19 cellular contexts compared by ENCODE assay signal in genomic region chr18:6013101-6013790, GRCh38.
"Had no signal": no experiment of that assay in that cellular context is flagged by ENCODE, and none has a peak within 500 bp of the region (broad histone marks: within the 10 kb centered on the region; RNA-seq: fewer than 3 reads in every experiment).

No MANE protein-coding gene starts in this region.

- H3K36me3 ChIP-seq: brain microvascular endothelial cell, lower lobe of right lung, prostate gland, right atrium auricular region had no signal

- H2AFZ ChIP-seq: hepatocyte had no signal

- H3K9me3 Mint-ChIP-seq: activated T-helper 1 cell treated with anti-CD3 and anti-CD28 coated beads, Interleukin-12 subunit alpha, Interleukin-12 subunit beta, Interleukin-2, Interleukin-4 antibody, amounts not matched to agents 30 ng/mL and 10 ng/mL and 1 ng/mL, durations not matched to agents 14 hours and 24 hours and 36 hours; endodermal cell; natural killer cell treated with Interleukin-12 subunit alpha and Interleukin-12 subunit beta and Interleukin-15 and Interleukin-18, amount 100 ng/mL, for 72 hours; stimulated activated naive CD8-positive, alpha-beta T cell treated with anti-CD3 and anti-CD28 coated beads, Interleukin-15, Interleukin-2, amounts not matched to agents 100 ng/mL and 50 ng/mL, for 24 hours; T-helper 2 cell treated with Interferon-gamma antibody and Interleukin-4, amounts not matched to agents 5 μg/mL and 100 μg/mL, for 36 hours; type B pancreatic cell had no signal

- H3K79me2 ChIP-seq: hepatocyte had no signal

- H3K9me3 ChIP-seq: lower lobe of right lung, prostate gland, right atrium auricular region, testis had no signal

- H3K27me3 ChIP-seq: brain microvascular endothelial cell, hepatocyte, right atrium auricular region, testis had no signal

- H3K4me3 ChIP-seq: hepatocyte, lower lobe of right lung, prostate gland, right atrium auricular region, testis had no signal

- H3K36me3 Mint-ChIP-seq: activated naive CD8-positive, alpha-beta T cell; natural killer cell treated with Interleukin-12 subunit alpha and Interleukin-12 subunit beta and Interleukin-15 and Interleukin-18, amount 100 ng/mL, for 72 hours; type B pancreatic cell had no signal

- H3K27ac Mint-ChIP-seq: activated naive CD8-positive, alpha-beta T cell; activated T-helper 1 cell treated with anti-CD3 and anti-CD28 coated beads, Interleukin-12 subunit alpha, Interleukin-12 subunit beta, Interleukin-2, Interleukin-4 antibody, amounts not matched to agents 30 ng/mL and 10 ng/mL and 1 ng/mL, durations not matched to agents 14 hours and 24 hours and 36 hours; endodermal cell; natural killer cell treated with Interleukin-12 subunit alpha and Interleukin-12 subunit beta and Interleukin-15 and Interleukin-18, amount 100 ng/mL, for 72 hours; stimulated activated naive CD8-positive, alpha-beta T cell treated with anti-CD3 and anti-CD28 coated beads, Interleukin-15, Interleukin-2, amounts not matched to agents 100 ng/mL and 50 ng/mL, for 24 hours; T-helper 2 cell treated with Interferon-gamma antibody and Interleukin-4, amounts not matched to agents 5 μg/mL and 100 μg/mL, for 36 hours; type B pancreatic cell had no signal

- H3K4me1 ChIP-seq: lower lobe of right lung, prostate gland, right atrium auricular region, testis had no signal

- H3K4me3 Mint-ChIP-seq: activated naive CD8-positive, alpha-beta T cell; activated T-helper 1 cell treated with anti-CD3 and anti-CD28 coated beads, Interleukin-12 subunit alpha, Interleukin-12 subunit beta, Interleukin-2, Interleukin-4 antibody, amounts not matched to agents 30 ng/mL and 10 ng/mL and 1 ng/mL, durations not matched to agents 14 hours and 24 hours and 36 hours; endodermal cell; natural killer cell treated with Interleukin-12 subunit alpha and Interleukin-12 subunit beta and Interleukin-15 and Interleukin-18, amount 100 ng/mL, for 72 hours; stimulated activated naive CD8-positive, alpha-beta T cell treated with anti-CD3 and anti-CD28 coated beads, Interleukin-15, Interleukin-2, amounts not matched to agents 100 ng/mL and 50 ng/mL, for 24 hours; T-helper 2 cell treated with Interferon-gamma antibody and Interleukin-4, amounts not matched to agents 5 μg/mL and 100 μg/mL, for 36 hours; type B pancreatic cell had no signal

- H3K27ac ChIP-seq: brain microvascular endothelial cell, epithelial cell of prostate, hepatocyte, lower lobe of right lung, prostate gland, right atrium auricular region, testis had no signal

- DNase-seq: activated CD4-positive, alpha-beta T cell treated with anti-CD3 and anti-CD28 coated beads, Interleukin-2, amount 50 U/mL, for 48 hours; activated T-cell treated with anti-CD3 and anti-CD28 coated beads for 4 hours; amniotic stem cell; brain microvascular endothelial cell; central memory CD4-positive, alpha-beta T cell; endodermal cell; left colon; lower lobe of right lung; testis had no signal

- H3K4me2 ChIP-seq: hepatocyte had no signal

- H3K27me3 Mint-ChIP-seq: activated naive CD8-positive, alpha-beta T cell; natural killer cell treated with Interleukin-12 subunit alpha and Interleukin-12 subunit beta and Interleukin-15 and Interleukin-18, amount 100 ng/mL, for 72 hours; stimulated activated naive CD8-positive, alpha-beta T cell treated with anti-CD3 and anti-CD28 coated beads, Interleukin-15, Interleukin-2, amounts not matched to agents 100 ng/mL and 50 ng/mL, for 24 hours; type B pancreatic cell had no signal
